In genomic region chr2:203659650-203660049, GRCh38 we compare ENCODE assay signal across 14 cellular contexts. TPM values are rescaled to one million over a fixed set of nuclear protein-coding genes. Genes with fewer than 3 reads are reported as not detected.
DNase-seq lines count a peak whose midpoint lies in the region; ATAC-seq, FAIRE-seq and TF ChIP-seq lines count a peak whose summit lies in the region.
"Had no signal": no experiment of that assay in that cellular context is flagged by ENCODE, and none has a peak within 500 bp of the region (broad histone marks: within the 10 kb centered on the region; RNA-seq: fewer than 3 reads in every experiment).

No MANE protein-coding gene starts in this region.

- no peaks in the 10 kb centered on the region for H3K79me2 ChIP-seq in H1 (ENCODE audit: control insufficient read depth in 1 of 2, insufficient read depth in 2 of 2, low read length in 2 of 2)

- H3K4me1 Mint-ChIP-seq in osteocyte (ENCODE audit: unreplicated experiment) (no peaks in the 10 kb centered on the region), Calu3 (ENCODE audit: low read depth, unreplicated experiment) (peaks cover 56% of the 10 kb centered on the region)

- intact Hi-C loops in Calu3 (cut with micrococcal nuclease; ENCODE audit: unreplicated experiment): no loop called here

- DNase-seq in KBM-7 (peak; percentile 56), H1 (ENCODE audit: low read depth in 1 of 2, low spot score in 2 of 2) (no peak), osteocyte (ENCODE audit: extremely low spot score, unreplicated experiment) (no peak), Calu3 (no peak), foreskin keratinocyte (no peak)
- DNase-seq in NK-92 treated with Interleukin-12 subunit alpha and Interleukin-12 subunit beta, amount 100 ng/mL, for 24 hours (lab: John Stamatoyannopoulos, UW): no peak
- DNase-seq: activated naive CD4-positive, alpha-beta T cell treated with Interleukin-2 at 50 U/mL for 16 hours; cortex of kidney; DMS153; NCI-H524 treated with DMSO at 0.1 percent for 48 hours; T-helper 9 cell had no signal

- no peak overlapping the region for H2BK5ac ChIP-seq in H1 (ENCODE audit: low read depth, low read length)

- TF ChIP-seq EP300 in H1 (IDR thresholded peaks at IDR 0.05; ENCODE audit: borderline replicate concordance in 1 of 2, low read depth in 2 of 2, low read length in 2 of 2): no peak

- H3K18ac ChIP-seq in H1 (ENCODE audit: extremely low read depth, low read length): 0 out of 2 replicates have a peak overlapping the region, but pooled peaks have one; percentile 19

- no peak overlapping the region for H4K8ac ChIP-seq in H1 (ENCODE audit: extremely low read depth, insufficient read depth, low read length)

- no peaks in the 10 kb centered on the region for H3K23me2 ChIP-seq in H1 (ENCODE audit: low read depth, low read length)

- POLR2A ChIA-PET in H1 (lab: Charles Lee; ENCODE audit: partially characterized antibody): no interaction called here

- H3K23ac ChIP-seq in H1 (ENCODE audit: insufficient read length): no peak overlapping the region

- H3K4me3 Mint-ChIP-seq in osteocyte (ENCODE audit: unreplicated experiment) (no peak overlapping the region), Calu3 (ENCODE audit: low read depth, unreplicated experiment) (no peak overlapping the region)

- H3K79me1 ChIP-seq in H1 (ENCODE audit: low read depth, low read length): no peaks in the 10 kb centered on the region

- CTCF ChIA-PET in H1 (lab: Charles Lee; ENCODE audit: partially characterized antibody) (no interaction called here), Calu3 (lab: Charles Lee) (interaction anchor here (0.5 to 0.7 kb wide), 3 partner anchors 45 to 817 kb away, joined by 3 read pairs; no protein-coding TSS in a partner anchor)

- H2AK5ac ChIP-seq in H1 (ENCODE audit: low read depth, low read length): no peak overlapping the region

- 87% methylated on average over 2 of the region's 2 CpGs; no CpG with 5 or more reads in 1 of the 2 experiments for WGBS in H1 (ENCODE audit: extremely low coverage in 1 of 2, insufficient coverage in 1 of 2, insufficient read length in 1 of 2, insufficient replicate concordance in 2 of 2, low coverage in 1 of 2, low lambda C conversion rate in 2 of 2, missing lambda C conversion rate in 1 of 2), 2 experiments

- TF ChIP-seq RAD21 in H1 (IDR thresholded peaks at IDR 0.05 in 1 of 2, conservative IDR thresholded peaks at IDR 0.05 in 1 of 2; ENCODE audit: low read depth in 2 of 2, low read length in 2 of 2): no peak

- no peak overlapping the region for H3K56ac ChIP-seq in H1 (replicated peaks; ENCODE audit: insufficient read length, low read depth, low read length)

- H3K27ac Mint-ChIP-seq in osteocyte (ENCODE audit: unreplicated experiment) (no peak overlapping the region), Calu3 (ENCODE audit: unreplicated experiment) (no peak overlapping the region)

- no peaks in the 10 kb centered on the region for H4K20me1 ChIP-seq in H1 (replicated peaks in 1 of 2; ENCODE audit: control insufficient read depth in 1 of 2, insufficient read depth in 2 of 2, low read length in 2 of 2)

- H3K27ac ChIP-seq in H1 (ENCODE audit: low read depth, low read length) (no peak overlapping the region), foreskin keratinocyte (no peak overlapping the region)

- no peak overlapping the region for H3K4me2 ChIP-seq in H1 (ENCODE audit: insufficient read depth in 1 of 2, low read depth in 2 of 2, low read length in 2 of 2)

- H3K4me3 ChIP-seq in H1 (ENCODE audit: extremely low read depth in 1 of 4, insufficient read depth in 2 of 4, low read depth in 3 of 4, low read length in 4 of 4): no peak overlapping the region
- H3K4me3 ChIP-seq: heart left ventricle had no signal

- no peak overlapping the region for H4K5ac ChIP-seq in H1 (ENCODE audit: insufficient read length, low read depth, low read length)

- TF ChIP-seq CTCF in H1 (IDR thresholded peaks at IDR 0.05; ENCODE audit: control extremely low read depth in 1 of 3, insufficient read depth in 1 of 3, low read depth in 1 of 3, low read length in 3 of 3): no peak
- no peak for TF ChIP-seq CTCF in osteocyte (IDR thresholded peaks at IDR 0.05)
- no peak for TF ChIP-seq CTCF in Calu3 (IDR thresholded peaks at IDR 0.05; ENCODE audit: unreplicated experiment)
- no peak for TF ChIP-seq CTCF in foreskin keratinocyte (conservative IDR thresholded peaks at IDR 0.05)

- H3K9me3 Mint-ChIP-seq in osteocyte (ENCODE audit: unreplicated experiment) (no peaks in the 10 kb centered on the region), Calu3 (ENCODE audit: low read depth, unreplicated experiment) (peaks cover 2% of the 10 kb centered on the region)

- H3K4me1 ChIP-seq in H1 (replicated peaks in 1 of 4; ENCODE audit: control insufficient read depth in 3 of 4, insufficient read depth in 4 of 4, low read length in 3 of 4) (peaks cover 0 to 6% (median 2%) of the 10 kb centered on the region in 4 experiments; a peak in 3 of 7 replicates), foreskin keratinocyte (peaks cover 3% of the 10 kb centered on the region)

- peak; percentile 87 for ATAC-seq in GM18517 (IDR thresholded peaks at IDR 0.05; ENCODE audit: unreplicated experiment)
- peak; percentile 59 for ATAC-seq in GM21737 (IDR thresholded peaks at IDR 0.05; ENCODE audit: unreplicated experiment)
- no peak for ATAC-seq in foreskin keratinocyte

- H4K91ac ChIP-seq in H1 (replicated peaks; ENCODE audit: insufficient read length, low read length): no peak overlapping the region

- in situ Hi-C loops in KBM-7 (cut with MboI; ENCODE audit: low pct_unique_long_range_greater_than_20kb, low sequenced_read_pairs): no loop called here

- H2AFZ ChIP-seq in H1 (ENCODE audit: low read length): no peak overlapping the region

- H3K36me3 Mint-ChIP-seq in osteocyte (ENCODE audit: unreplicated experiment) (no peaks in the 10 kb centered on the region), Calu3 (ENCODE audit: insufficient read depth, unreplicated experiment) (no peaks in the 10 kb centered on the region)

- no peak overlapping the region for H3K14ac ChIP-seq in H1 (ENCODE audit: insufficient read length)

- BruUV-seq in Calu3 (replicated peaks; lab: Mats Ljungman, UMichigan): no TSS peak

- H3K36me3 ChIP-seq in H1 (ENCODE audit: control insufficient read depth in 2 of 4, insufficient read depth in 4 of 4, low read length in 3 of 4): no peaks in the 10 kb centered on the region
- H3K36me3 ChIP-seq: heart left ventricle had no signal

- no peak overlapping the region for H3K9ac ChIP-seq in H1 (replicated peaks in 1 of 4; ENCODE audit: extremely low read depth in 1 of 4, low read depth in 3 of 4, low read length in 3 of 4)

- H2BK120ac ChIP-seq in H1 (replicated peaks; ENCODE audit: low read depth, low read length): no peak overlapping the region

- no peak overlapping the region for H3K4ac ChIP-seq in H1 (replicated peaks; ENCODE audit: insufficient read length, low read depth, low read length)

- no peaks in the 10 kb centered on the region for H3K9me3 ChIP-seq in H1 (ENCODE audit: insufficient read depth in 2 of 2, low read depth in 1 of 2, low read length in 1 of 2)
- H3K9me3 ChIP-seq: heart left ventricle had no signal

- H2BK15ac ChIP-seq in H1 (ENCODE audit: low read length): no peak overlapping the region

- H3K27me3 Mint-ChIP-seq in osteocyte (ENCODE audit: unreplicated experiment) (no peaks in the 10 kb centered on the region), Calu3 (ENCODE audit: unreplicated experiment) (no peaks in the 10 kb centered on the region)

- no peak for TF ChIP-seq POLR2A in H1 (IDR thresholded peaks at IDR 0.05; ENCODE audit: control extremely low read depth in 1 of 2, low read depth in 2 of 2, low read length in 2 of 2)

- no peak for FAIRE-seq in H1 (lab: Jason Lieb, UNC)

- 0 out of 7 replicates have a peak, but pooled peaks cover 0 to 2% (median 0%) of the 10 kb centered on the region in 4 experiments for H3K27me3 ChIP-seq in H1 (replicated peaks in 1 of 4; ENCODE audit: control insufficient read depth in 3 of 4, extremely low read depth in 1 of 4, insufficient read depth in 3 of 4, low read length in 3 of 4)
- no peaks in the 10 kb centered on the region for H3K27me3 ChIP-seq in foreskin keratinocyte
- H3K27me3 ChIP-seq: heart left ventricle had no signal

- H2BK12ac ChIP-seq in H1 (ENCODE audit: low read depth, low read length): no peak overlapping the region

- no peak overlapping the region for H2BK20ac ChIP-seq in H1 (ENCODE audit: low read length)

TF ChIP-seq in H1, 55 proteins besides CTCF, POLR2A, EP300 and RAD21 (continues in another document):
- no peak for TF ChIP-seq SIX5 (IDR thresholded peaks at IDR 0.05; ENCODE audit: low read depth, low read length)
- no peak for TF ChIP-seq CHD2 (IDR thresholded peaks at IDR 0.05; ENCODE audit: low read length)
- TF ChIP-seq NRF1 (IDR thresholded peaks at IDR 0.05; ENCODE audit: low read depth, low read length): no peak
- no peak for TF ChIP-seq NANOG (IDR thresholded peaks at IDR 0.05; ENCODE audit: insufficient read depth, low read depth, low read length, poor library complexity, severe bottlenecking)
- no peak for TF ChIP-seq PHF8 (conservative IDR thresholded peaks at IDR 0.05; ENCODE audit: low read depth, low read length)

RNA-seq across cellular contexts. Expression of gene CD28, which starts 46.8 kb away (rescaled TPM):
- not detected in 2 replicates for total RNA-seq in H1 (2021; fragmentation: NEBNext Ultra II Directional; extraction: Animal tissue kit (Norgen Biotek cat#: 25700))
- polyA plus RNA-seq in H1 (2011; rRNA removed) (not detected in 2 replicates), foreskin keratinocyte (not detected in 2 replicates)
- polyA plus RNA-seq in H1 (2011; cell fraction: cytosol; rRNA removed): not detected
- not detected for polyA plus RNA-seq in H1 (2011; cell fraction: nucleus; rRNA removed)
- polyA plus RNA-seq in H1 (2012, experiment 1 of 2): not detected in 4 replicates
- polyA plus RNA-seq in H1 (2012, experiment 2 of 2): not detected
- polyA plus RNA-seq in H1 (2013, experiment 1 of 2): 0.06 TPM
- not detected for polyA plus RNA-seq in H1 (2013, experiment 2 of 2)
- polyA minus RNA-seq in H1 (2011; rRNA and poly(A)+ RNA removed): not detected in 2 replicates
- not detected for polyA minus RNA-seq in H1 (2011; cell fraction: cytosol; rRNA and poly(A)+ RNA removed)
- polyA minus RNA-seq in H1 (2011; cell fraction: nucleus; rRNA and poly(A)+ RNA removed): not detected
- total RNA-seq in osteocyte (not detected in 2 replicates), Calu3 (2022) (0.07 TPM in 1 of 2 replicates, not detected in the other), foreskin keratinocyte (not detected in 2 replicates)
